Comparison of ENCODE assay signal across 8 cellular contexts in genomic region chr13:27920677-27921420, GRCh38. TPM values are rescaled to one million over a fixed set of nuclear protein-coding genes. Genes with fewer than 3 reads are reported as not detected.
DNase-seq lines count a peak whose midpoint lies in the region; ATAC-seq and TF ChIP-seq lines count a peak whose summit lies in the region.

No MANE protein-coding gene starts in this region.

- no peaks in the 10 kb centered on the region for H3K9me3 ChIP-seq in gastrocnemius medialis

- peaks cover 14 to 34% of the 10 kb centered on the region in 2 donors for H3K4me1 ChIP-seq in gastrocnemius medialis

- intact Hi-C loops in gastrocnemius medialis (cut with DNase I; ENCODE audit: low total_unique reads): no loop called here

- TF ChIP-seq CTCF in fibroblast of villous mesenchyme (IDR thresholded peaks at IDR 0.05; ENCODE audit: insufficient read depth, low read depth, low read length): no peak
- TF ChIP-seq CTCF in gastrocnemius medialis (IDR thresholded peaks at IDR 0.05 in 4 of 5, conservative IDR thresholded peaks at IDR 0.05 in 1 of 5): no peak

- H3K36me3 ChIP-seq in gastrocnemius medialis: no peaks in the 10 kb centered on the region

- ATAC-seq in gastrocnemius medialis: peak in 1 of 2 donors; percentile 19

- in situ Hi-C loops in gastrocnemius medialis (cut with MboI; ENCODE audit: low sequenced_read_pairs in 4 of 4): no loop called here

- H3K4me3 ChIP-seq in fibroblast of villous mesenchyme (ENCODE audit: low read depth, low read length) (peak overlapping the region; percentile 15), gastrocnemius medialis (peak overlapping the region; percentile 31 to 63 (median 45))

- TF ChIP-seq POLR2A in gastrocnemius medialis (IDR thresholded peaks at IDR 0.05): no peak

- peaks cover 97 to 99% (median 99%) of the 10 kb centered on the region in 3 donors for H3K27me3 ChIP-seq in gastrocnemius medialis

- DNase-seq in SHP77 (lab: John Stamatoyannopoulos, UW): peak; percentile 18 to 46
- DNase-seq in SHP77 treated with DMSO at 0.1 percent for 48 hours (lab: John Stamatoyannopoulos, UW): no peak
- DNase-seq in SW480 (ENCODE audit: low spot score): peak; percentile 47
- peak; percentile 8 for DNase-seq in fibroblast of villous mesenchyme (ENCODE audit: low read depth)
- DNase-seq in gastrocnemius medialis: no peak
- DNase-seq in NCI-H2171 (lab: John Stamatoyannopoulos, UW): no peak
- DNase-seq in NCI-H1694 (lab: John Stamatoyannopoulos, UW): no peak
- no peak for DNase-seq in OCI-M2 (lab: John Stamatoyannopoulos, UW; ENCODE audit: unreplicated experiment)

- H3K27ac ChIP-seq in gastrocnemius medialis: no peak overlapping the region

RNA-seq across cellular contexts. Expression of gene PDX1, which starts 1.0 kb away (rescaled TPM):
- total RNA-seq in fibroblast of villous mesenchyme (not detected in 2 replicates), gastrocnemius medialis (not detected)

RNA-seq across cellular contexts. Expression of gene CDX2, which starts 48.3 kb away (rescaled TPM):
- total RNA-seq in fibroblast of villous mesenchyme: not detected in 2 replicates
- under 1 TPM in 1 of 4 donors, not detected in 3; 0.56 TPM for total RNA-seq in gastrocnemius medialis

Comparison
In these comparisons a context has a peak if more than half of its experiments do, and no peak if none do; other contexts are left out.
1. DNase-seq: peak in SHP77 (2 of 2), SW480 (single experiment) and fibroblast of villous mesenchyme (single experiment); none in SHP77 treated with DMSO at 0.1 percent for 48 hours (single experiment), gastrocnemius medialis (0 of 2), NCI-H2171 (single experiment), NCI-H1694 (single experiment) and OCI-M2 (single experiment).